ENCODE assay signal across 8 cellular contexts in genomic region chr6:35370799-35371493, GRCh38. TPM values are rescaled to one million over a fixed set of nuclear protein-coding genes. Genes with fewer than 3 reads are reported as not detected.
DNase-seq lines count a peak whose midpoint lies in the region; ATAC-seq and TF ChIP-seq lines count a peak whose summit lies in the region.

No MANE protein-coding gene starts in this region.

- no peak for TF ChIP-seq POLR2A in HCT116 (IDR thresholded peaks at IDR 0.05; ENCODE audit: borderline replicate concordance, extremely low read depth, insufficient read depth, insufficient read length)

- no peak for DNase-seq in HCT116 (ENCODE audit: low read depth, low spot score)
- peak; percentile 78 for DNase-seq in SKM-1 treated with dmso at 0.1 percent for 144 hours (lab: John Stamatoyannopoulos, UW; ENCODE audit: unreplicated experiment)
- peak in 25 of 42 donors; percentile 14 to 62 (median 41) for DNase-seq in head of caudate nucleus
- DNase-seq in smooth muscle cell (lab: John Stamatoyannopoulos, UW; ENCODE audit: unreplicated experiment), result no peak
- no peak for DNase-seq in foreskin fibroblast
- DNase-seq in DMS153 treated with DMSO at 0.1 percent for 48 hours (lab: John Stamatoyannopoulos, UW; ENCODE audit: unreplicated experiment), result no peak
- no peak for DNase-seq in activated gamma-delta T cell treated with Interleukin-2 at 50 U/mL for 16 hours

- peaks cover 67% of the 10 kb centered on the region for H3K79me2 ChIP-seq in HCT116 (ENCODE audit: insufficient read depth, low read length)
- peaks cover 59% of the 10 kb centered on the region for H3K79me2 ChIP-seq in smooth muscle cell (ENCODE audit: low read depth)

- H2AFZ ChIP-seq in HCT116 (ENCODE audit: low read depth, low read length, poor library complexity, severe bottlenecking) (no peak overlapping the region), smooth muscle cell (ENCODE audit: low read depth) (no peak overlapping the region)

- intact Hi-C loops in HCT116 (cut with micrococcal nuclease), result no loop called here
- intact Hi-C loops in head of caudate nucleus (cut with DNase I), result no loop called here

- peak overlapping the region in 1 of 2 experiments; percentile 30; a peak in 2 of 4 replicates for H3K4me3 ChIP-seq in HCT116 (replicated peaks in 1 of 2; ENCODE audit: low read depth in 1 of 2, low read length in 2 of 2)
- no peak overlapping the region for H3K4me3 ChIP-seq in smooth muscle cell
- no peak overlapping the region for H3K4me3 ChIP-seq in foreskin fibroblast (ENCODE audit: low read depth in 1 of 2, low read length in 2 of 2)

- TF ChIP-seq CTCF in HCT116 (IDR thresholded peaks at IDR 0.05 in 2 of 3, conservative IDR thresholded peaks at IDR 0.05 in 1 of 3; ENCODE audit: borderline replicate concordance in 1 of 3, insufficient read depth in 1 of 3, low read depth in 2 of 3, low read length in 2 of 3), result no peak
- TF ChIP-seq CTCF in smooth muscle cell (IDR thresholded peaks at IDR 0.05; ENCODE audit: borderline replicate concordance, insufficient read depth, poor library complexity, severe bottlenecking), result no peak
- TF ChIP-seq CTCF in foreskin fibroblast (IDR thresholded peaks at IDR 0.05; ENCODE audit: low read depth, low read length), result no peak

- 83% methylated on average over 9 of the region's 9 CpGs for WGBS in smooth muscle cell (ENCODE audit: low lambda C conversion rate)

- peaks cover 51 to 60% of the 10 kb centered on the region in 2 experiments for H3K4me1 ChIP-seq in HCT116 (ENCODE audit: control insufficient read depth in 1 of 2, insufficient read depth in 2 of 2, low read length in 2 of 2)
- peaks cover 24% of the 10 kb centered on the region for H3K4me1 ChIP-seq in smooth muscle cell (ENCODE audit: low read depth)

- H3K27me3 ChIP-seq in HCT116 (ENCODE audit: insufficient read depth, low read length) (no peaks in the 10 kb centered on the region), smooth muscle cell (ENCODE audit: low read depth) (no peaks in the 10 kb centered on the region)

- H4K20me1 ChIP-seq in HCT116 (ENCODE audit: insufficient read depth), result no peaks in the 10 kb centered on the region
- no peaks in the 10 kb centered on the region for H4K20me1 ChIP-seq in smooth muscle cell (ENCODE audit: low read depth)

- POLR2A ChIA-PET in HCT116 (lab: Charles Lee), result interaction anchor here (1.2 to 1.6 kb wide), 2 partner anchors 30 kb away, joined by 3 to 4 read pairs; no protein-coding TSS in a partner anchor

- H3K4me2 ChIP-seq in HCT116 (ENCODE audit: low read length) (peak overlapping the region; percentile 76), smooth muscle cell (peak overlapping the region; percentile 40)

- RAD21 ChIA-PET in HCT116 (lab: Charles Lee; ENCODE audit: low non-redundant PET in 1 of 2, low total read pairs in 2 of 2, uncharacterized antibody in 2 of 2, unreplicated experiment in 2 of 2), result no interaction called here

- H3K27ac ChIP-seq in HCT116 (ENCODE audit: low read depth, low read length) (peak overlapping the region; percentile 68), smooth muscle cell (ENCODE audit: low read depth) (peak overlapping the region; percentile 98)

- H3K9ac ChIP-seq in HCT116 (ENCODE audit: low read length) (peak overlapping the region; percentile 60), smooth muscle cell (ENCODE audit: low read depth) (no peak overlapping the region)

- H3F3A ChIP-seq in smooth muscle cell (ENCODE audit: low read depth), result peaks cover 30% of the 10 kb centered on the region

- no peaks in the 10 kb centered on the region for H3K9me2 ChIP-seq in HCT116 (ENCODE audit: insufficient read depth)

- CTCF ChIA-PET in HCT116 (lab: Charles Lee), result interaction anchor here (1.1 kb wide), 1 partner anchor 29 kb away, joined by 4 read pairs; the partner anchor contains the start of gene PPARD

- H3K9me3 ChIP-seq in HCT116 (ENCODE audit: control insufficient read depth in 1 of 2, insufficient read depth in 1 of 2, low read depth in 1 of 2, low read length in 2 of 2), result no peaks in the 10 kb centered on the region
- no peaks in the 10 kb centered on the region for H3K9me3 ChIP-seq in smooth muscle cell (replicated peaks; ENCODE audit: low read depth)

- TF ChIP-seq RAD21 in HCT116 (IDR thresholded peaks at IDR 0.05; ENCODE audit: low read depth), result no peak

- H3K36me3 ChIP-seq in HCT116 (ENCODE audit: control insufficient read depth in 1 of 2, insufficient read depth in 2 of 2, low read length in 2 of 2) (no peaks in the 10 kb centered on the region; a peak in 1 of 4 replicates), smooth muscle cell (ENCODE audit: low read depth) (no peaks in the 10 kb centered on the region)

- BruUV-seq in HCT116 (replicated peaks; lab: Mats Ljungman, UMichigan), result TSS peak; percentile 33

- no peak for ATAC-seq in HCT116
- no peak for ATAC-seq in GM18870 (IDR thresholded peaks at IDR 0.05; ENCODE audit: unreplicated experiment)

TF ChIP-seq in HCT116, 20 proteins besides CTCF, POLR2A, EP300 and RAD21:
- TF ChIP-seq ZFX (IDR thresholded peaks at IDR 0.05), result no peak
- no peak for TF ChIP-seq EZH2 (IDR thresholded peaks at IDR 0.05)
- no peak for TF ChIP-seq TCF7L2 (IDR thresholded peaks at IDR 0.05; ENCODE audit: borderline replicate concordance, extremely low read depth, insufficient read depth, insufficient read length)
- TF ChIP-seq EZH2phosphoT487 (IDR thresholded peaks at IDR 0.05; ENCODE audit: borderline replicate concordance), result no peak
- no peak for TF ChIP-seq ELF1 (IDR thresholded peaks at IDR 0.05; ENCODE audit: borderline replicate concordance, low read depth)
- no peak for TF ChIP-seq SRF (IDR thresholded peaks at IDR 0.05; ENCODE audit: low read depth)
- no peak for TF ChIP-seq SIN3A (IDR thresholded peaks at IDR 0.05; ENCODE audit: low read depth)
- TF ChIP-seq, protein P1, sequence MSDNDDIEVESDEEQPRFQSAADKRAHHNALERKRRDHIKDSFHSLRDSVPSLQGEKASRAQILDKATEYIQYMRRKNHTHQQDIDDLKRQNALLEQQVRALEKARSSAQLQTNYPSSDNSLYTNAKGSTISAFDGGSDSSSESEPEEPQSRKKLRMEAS (IDR thresholded peaks at IDR 0.05), result no peak
- TF ChIP-seq, protein P2, sequence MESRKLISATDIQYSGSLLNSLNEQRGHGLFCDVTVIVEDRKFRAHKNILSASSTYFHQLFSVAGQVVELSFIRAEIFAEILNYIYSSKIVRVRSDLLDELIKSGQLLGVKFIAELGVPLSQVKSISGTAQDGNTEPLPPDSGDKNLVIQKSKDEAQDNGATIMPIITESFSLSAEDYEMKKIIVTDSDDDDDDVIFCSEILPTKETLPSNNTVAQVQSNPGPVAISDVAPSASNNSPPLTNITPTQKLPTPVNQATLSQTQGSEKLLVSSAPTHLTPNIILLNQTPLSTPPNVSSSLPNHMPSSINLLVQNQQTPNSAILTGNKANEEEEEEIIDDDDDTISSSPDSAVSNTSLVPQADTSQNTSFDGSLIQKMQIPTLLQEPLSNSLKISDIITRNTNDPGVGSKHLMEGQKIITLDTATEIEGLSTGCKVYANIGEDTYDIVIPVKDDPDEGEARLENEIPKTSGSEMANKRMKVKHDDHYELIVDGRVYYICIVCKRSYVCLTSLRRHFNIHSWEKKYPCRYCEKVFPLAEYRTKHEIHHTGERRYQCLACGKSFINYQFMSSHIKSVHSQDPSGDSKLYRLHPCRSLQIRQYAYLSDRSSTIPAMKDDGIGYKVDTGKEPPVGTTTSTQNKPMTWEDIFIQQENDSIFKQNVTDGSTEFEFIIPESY (IDR thresholded peaks at IDR 0.05; ENCODE audit: extremely low read depth, insufficient replicate concordance, low read length), result no peak
- TF ChIP-seq YY1 (IDR thresholded peaks at IDR 0.05; ENCODE audit: extremely low read depth, insufficient replicate concordance, low read depth, low read length), result no peak
- TF ChIP-seq ZNF274 (IDR thresholded peaks at IDR 0.05; ENCODE audit: low read depth, low read length), result no peak

RNA-seq across cellular contexts. Expression of gene PPARD, which starts 28.6 kb away (rescaled TPM):
- total RNA-seq in HCT116 (2021; ENCODE audit: unreplicated experiment) (38.4 TPM), smooth muscle cell (8.2 and 10.6 TPM in 2 replicates)
- polyA plus RNA-seq in HCT116 (2012), result 49.8 and 55.1 TPM in 2 replicates
- polyA plus RNA-seq in smooth muscle cell, result 25.7 and 31.1 TPM in 2 replicates

Comparison
In these comparisons a context has a peak if more than half of its experiments do, and no peak if none do; other contexts are left out.
1. DNase-seq: peak in SKM-1 treated with dmso at 0.1 percent for 144 hours (single experiment) and head of caudate nucleus (25 of 42); none in HCT116 (single experiment), smooth muscle cell (single experiment), foreskin fibroblast (0 of 2), DMS153 treated with DMSO at 0.1 percent for 48 hours (single experiment) and activated gamma-delta T cell treated with Interleukin-2 at 50 U/mL for 16 hours (single experiment).